8 cellular contexts compared by ENCODE assay signal in the genomic region with DNA sequence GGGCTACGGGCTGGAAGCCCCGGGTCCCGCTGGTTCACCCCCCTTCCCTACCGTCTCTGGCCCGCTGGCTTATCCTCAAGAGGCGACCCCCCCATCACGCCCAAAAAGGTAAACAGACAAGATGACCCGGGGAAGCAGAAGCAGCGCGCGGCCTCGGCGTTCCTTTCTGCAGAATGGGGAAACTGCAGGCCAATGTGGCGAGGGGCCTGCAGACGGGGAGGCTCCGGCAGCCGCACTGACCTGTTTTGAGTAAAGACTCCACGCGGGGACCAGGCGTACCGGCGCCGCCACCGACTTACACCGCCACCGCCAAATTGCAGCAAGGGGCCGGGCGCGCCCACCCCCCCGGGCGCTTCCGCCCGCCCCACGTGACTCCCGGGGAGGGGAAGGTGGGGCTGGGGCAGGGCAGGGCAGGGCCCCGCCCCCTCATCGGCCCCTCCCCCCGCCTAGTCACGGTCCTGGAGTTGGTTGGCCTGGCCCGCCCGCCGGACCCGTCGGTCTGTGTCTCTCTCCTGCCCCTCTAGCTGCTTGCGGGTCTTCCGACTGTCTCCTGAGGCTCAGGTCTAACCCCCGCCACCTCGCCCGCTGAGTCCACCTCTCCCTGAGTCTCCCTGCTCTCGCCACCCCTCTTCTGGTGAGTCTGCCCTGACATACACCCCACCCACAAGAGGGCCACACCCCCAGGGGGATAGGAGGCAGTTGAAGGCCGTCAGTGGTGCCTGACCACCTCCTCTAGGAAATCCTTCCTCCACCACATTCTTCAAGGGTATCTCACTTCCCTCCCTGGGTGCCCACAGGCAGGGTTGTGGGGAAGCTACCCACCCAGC. TPM values are rescaled to one million over a fixed set of nuclear protein-coding genes. Genes with fewer than 3 reads are reported as not detected.
A peak's percentile ranks its signal among the peaks of the same experiment; 100 is the strongest.
DNase-seq lines count a peak whose midpoint lies in the region; ATAC-seq, FAIRE-seq and TF ChIP-seq lines count a peak whose summit lies in the region.

A gene (minus strand): TSS at position 321 of the 827 bp plus-strand sequence. CDS start 25,280 bp downstream, outside the sequence.

- peak; percentile 96 for DNase-seq in GM12892 (ENCODE audit: insufficient read length)
- peak; percentile 28 for DNase-seq in NCI-H446 treated with DMSO at 0.1 percent for 48 hours (lab: John Stamatoyannopoulos, UW)
- peak; percentile 75 for DNase-seq in activated CD4-positive, alpha-beta T cell treated with anti-CD3 and anti-CD28 coated beads for 48 hours
- peak; percentile 82 for DNase-seq in colonic mucosa
- DNase-seq in left kidney (ENCODE audit: low read depth, low spot score): peak; percentile 86
- peak; percentile 74 to 79 for DNase-seq in stimulated activated CD4-positive, alpha-beta T cell treated with anti-CD3 and anti-CD28 coated beads, Interleukin-2, amount 100 ng/mL, for 24 hours

- peak within 1 kb of the TSS; percentile 47 for H3K27ac ChIP-seq in colonic mucosa

- H3K27me3 ChIP-seq in colonic mucosa: no peaks in the 10 kb centered on the region

- no peak for TF ChIP-seq CTCF in colonic mucosa (IDR thresholded peaks at IDR 0.05)

- intact Hi-C loops in colonic mucosa (cut with DNase I): no loop called here

- TF ChIP-seq POLR2A in GM12892 (IDR thresholded peaks at IDR 0.05; ENCODE audit: low read depth, low read length): peak; percentile 62; the same call in 1 of the 2 replicates

- H3K36me3 ChIP-seq in colonic mucosa: peaks cover 4% of the 10 kb centered on the region

- H3K9me3 ChIP-seq in colonic mucosa: no peaks in the 10 kb centered on the region

- peak; percentile 99 for FAIRE-seq in GM12892 (lab: Jason Lieb, UNC)

- ATAC-seq in HG02852 (IDR thresholded peaks at IDR 0.05; ENCODE audit: unreplicated experiment): peak; percentile 73
- ATAC-seq in HG03520 (IDR thresholded peaks at IDR 0.05; ENCODE audit: unreplicated experiment): no peak

- peak within 1 kb of the TSS; percentile 70 to 84 for H3K9ac ChIP-seq in colonic mucosa (ENCODE audit: low read depth in 2 of 2, low read length in 2 of 2)

- peaks cover 3% of the 10 kb centered on the region for H3K4me1 ChIP-seq in colonic mucosa

- peak within 1 kb of the TSS; percentile 69 for H3K4me3 ChIP-seq in colonic mucosa

RNA-seq across cellular contexts. Expression of the gene that starts here (rescaled TPM):
- 48.4 TPM for polyA plus RNA-seq in GM12892 (2012; ENCODE audit: missing spikeins)
- total RNA-seq in colonic mucosa: 10 to 100 TPM; 70.4 to 89.8 TPM

Comparison
In these comparisons a context has a peak if more than half of its experiments do, and no peak if none do; other contexts are left out.
1. DNase-seq: peak in every context shown above with its lines; median percentile 96 in GM12892; 86 in left kidney; 82 in colonic mucosa; 76 in stimulated activated CD4-positive, alpha-beta T cell treated with anti-CD3 and anti-CD28 coated beads, Interleukin-2, amount 100 ng/mL, for 24 hours; 75 in activated CD4-positive, alpha-beta T cell treated with anti-CD3 and anti-CD28 coated beads for 48 hours; 28 in NCI-H446 treated with DMSO at 0.1 percent for 48 hours.